ENCODE assay signal across 1 cellular context in genomic region chr1:28266920-28267322, GRCh38.
A peak's percentile ranks its signal among the peaks of the same experiment; 100 is the strongest.
TF ChIP-seq lines count a peak whose summit lies in the region.

No MANE protein-coding gene starts in this region.

TF ChIP-seq in K562, 482 proteins besides CTCF, POLR2A, EP300 and RAD21 (continued from another document and continues in another):
- 0 out of 2 replicates have a peak, but pooled peaks have one; percentile 30 for TF ChIP-seq ZBTB43 (CRISPR knock-in tag; IDR thresholded peaks at IDR 0.05)
- TF ChIP-seq MTF1 (CRISPR knock-in tag; IDR thresholded peaks at IDR 0.05; ENCODE audit: borderline replicate concordance) = no peak
- no peak for TF ChIP-seq SIN3B (IDR thresholded peaks at IDR 0.05; ENCODE audit: low read depth)
- TF ChIP-seq MGA (IDR thresholded peaks at IDR 0.05) = no peak
- no peak for TF ChIP-seq BACH1 (tag; IDR thresholded peaks at IDR 0.05)
- no peak for TF ChIP-seq ZNF143 (CRISPR knock-in tag; IDR thresholded peaks at IDR 0.05)
- TF ChIP-seq ZNF408 (CRISPR knock-in tag; IDR thresholded peaks at IDR 0.05; ENCODE audit: low read depth) = no peak
- no peak for TF ChIP-seq XRCC3 (IDR thresholded peaks at IDR 0.05)
- TF ChIP-seq E2F4 (CRISPR knock-in tag; IDR thresholded peaks at IDR 0.05; ENCODE audit: low read depth) = no peak
- TF ChIP-seq FOXP4 (CRISPR knock-in tag; IDR thresholded peaks at IDR 0.05; ENCODE audit: borderline replicate concordance) = peak; percentile 51; the same call in 1 of the 2 replicates
- no peak for TF ChIP-seq MXI1 (IDR thresholded peaks at IDR 0.05; ENCODE audit: low read depth, low read length)
- TF ChIP-seq GTF2E2 (tag; IDR thresholded peaks at IDR 0.05) = no peak
- no peak for TF ChIP-seq CBX2 (IDR thresholded peaks at IDR 0.05; ENCODE audit: insufficient read depth, low read length, poor library complexity, severe bottlenecking)
- no peak for TF ChIP-seq ZNF778 (CRISPR knock-in tag; IDR thresholded peaks at IDR 0.05)
- no peak for TF ChIP-seq ZFP30 (CRISPR knock-in tag; IDR thresholded peaks at IDR 0.05; ENCODE audit: borderline replicate concordance)
- TF ChIP-seq SFPQ (IDR thresholded peaks at IDR 0.05; ENCODE audit: low read depth, low read length) = no peak
- TF ChIP-seq TRIM24 (IDR thresholded peaks at IDR 0.05) = no peak; a peak in 1 of 4 replicates
- TF ChIP-seq ZNF75A (CRISPR knock-in tag; IDR thresholded peaks at IDR 0.05) = no peak
- TF ChIP-seq JUN (IDR thresholded peaks at IDR 0.05; ENCODE audit: borderline replicate concordance, low read depth, low read length) = no peak
- no peak for TF ChIP-seq JUN (CRISPR knock-in tag; IDR thresholded peaks at IDR 0.05; ENCODE audit: borderline replicate concordance)
- no peak for TF ChIP-seq ZBTB49 (CRISPR knock-in tag; IDR thresholded peaks at IDR 0.05; ENCODE audit: borderline replicate concordance)
- TF ChIP-seq BRD9 (IDR thresholded peaks at IDR 0.05; ENCODE audit: low read depth, partially characterized antibody) = no peak
- TF ChIP-seq PRMT5 (CRISPR knock-in tag; IDR thresholded peaks at IDR 0.05) = no peak
- TF ChIP-seq RFX1 (IDR thresholded peaks at IDR 0.05) = no peak
- TF ChIP-seq STAT5B (CRISPR knock-in tag; IDR thresholded peaks at IDR 0.05) = no peak
- TF ChIP-seq POLR2AphosphoS5 (IDR thresholded peaks at IDR 0.05; ENCODE audit: control insufficient read depth, insufficient read depth, low read depth, low read length) = peak; percentile 75
- no peak for TF ChIP-seq RAD51 (IDR thresholded peaks at IDR 0.05; ENCODE audit: borderline replicate concordance, low read depth)
- TF ChIP-seq SREBF1 (IDR thresholded peaks at IDR 0.05; ENCODE audit: borderline replicate concordance, low read depth, low read length) = no peak
- no peak for TF ChIP-seq ZC3H11A (IDR thresholded peaks at IDR 0.05; ENCODE audit: low read depth, low read length)
- no peak for TF ChIP-seq SRSF3 (IDR thresholded peaks at IDR 0.05; ENCODE audit: insufficient read depth, low read length)
- no peak for TF ChIP-seq ESRRB (CRISPR knock-in tag; IDR thresholded peaks at IDR 0.05; ENCODE audit: borderline replicate concordance)
- TF ChIP-seq ZBTB11 (CRISPR knock-in tag; IDR thresholded peaks at IDR 0.05) = 0 out of 6 replicates have a peak, but pooled peaks of 1 of the 3 experiments have one; percentile 41
- TF ChIP-seq RBM17 (IDR thresholded peaks at IDR 0.05; ENCODE audit: borderline replicate concordance, low read depth, low read length) = no peak
- TF ChIP-seq CBX8 (IDR thresholded peaks at IDR 0.05; ENCODE audit: borderline replicate concordance, extremely low read depth, low read depth, low read length, poor library complexity, severe bottlenecking) = no peak
- TF ChIP-seq ZNF184 (CRISPR knock-in tag; IDR thresholded peaks at IDR 0.05) = no peak
- peak; percentile 26; the same call in 1 of the 2 replicates for TF ChIP-seq PHF8 (IDR thresholded peaks at IDR 0.05; ENCODE audit: borderline replicate concordance, low read length)
